ENCODE assay signal across 12 cellular contexts in the genomic region with DNA sequence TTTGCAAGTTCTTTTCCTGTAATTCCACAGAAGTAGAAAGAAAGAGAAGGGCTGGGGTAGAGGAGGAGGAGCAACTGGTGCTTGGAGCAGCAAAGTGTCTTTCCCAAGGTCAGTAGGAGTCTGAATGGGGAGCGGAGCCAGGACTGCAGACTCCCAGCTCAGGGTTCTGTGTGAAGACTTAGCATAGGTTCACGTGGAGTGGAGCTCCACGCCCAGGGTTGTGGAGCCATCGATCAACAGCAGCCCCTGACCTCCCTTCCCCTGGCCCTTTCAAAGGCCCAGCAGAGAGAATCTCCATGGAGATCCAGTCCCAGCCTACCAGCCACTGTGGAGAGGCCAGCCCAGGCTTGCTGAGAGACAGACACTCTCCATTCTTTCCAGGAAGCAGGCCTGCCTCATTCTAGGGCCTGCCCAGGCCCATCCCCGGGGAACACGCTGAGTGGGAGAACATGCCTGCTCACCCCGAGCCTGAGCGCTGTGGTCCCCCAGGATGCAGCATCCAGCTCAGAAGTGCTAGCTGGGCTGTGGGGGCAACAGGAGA.
DNase-seq lines count a peak whose midpoint lies in the region; ATAC-seq and TF ChIP-seq lines count a peak whose summit lies in the region.
"Had no signal": no experiment of that assay in that cellular context is flagged by ENCODE, and none has a peak within 500 bp of the region (broad histone marks: within the 10 kb centered on the region; RNA-seq: fewer than 3 reads in every experiment).

No MANE protein-coding gene starts in this region.

- H3K27me3 ChIP-seq in fibroblast of lung (ENCODE audit: control insufficient read depth, insufficient read depth, low read length) (no peaks in the 10 kb centered on the region), H7 (ENCODE audit: control insufficient read depth, insufficient read depth, low read length) (no peaks in the 10 kb centered on the region)
- H3K27me3 ChIP-seq: stomach had no signal

- H3K4me3 ChIP-seq in fibroblast of lung (replicated peaks in 1 of 4; ENCODE audit: control extremely low read depth in 1 of 4, insufficient read depth in 1 of 4, low read depth in 3 of 4, low read length in 4 of 4) (no peak overlapping the region), H7 (ENCODE audit: insufficient read depth, low read depth, low read length) (no peak overlapping the region)
- H3K4me3 ChIP-seq: PC-9, stomach had no signal

- no peaks in the 10 kb centered on the region for H4K20me1 ChIP-seq in fibroblast of lung (ENCODE audit: control insufficient read depth, extremely low read depth, insufficient read depth, low read length)

- peak overlapping the region; percentile 33 for H3K27ac ChIP-seq in fibroblast of lung (ENCODE audit: insufficient read depth, low read length)
- H3K27ac ChIP-seq: PC-9 had no signal

- H3K79me2 ChIP-seq in fibroblast of lung (ENCODE audit: control insufficient read depth, insufficient read depth, low read length) = peaks cover 45% of the 10 kb centered on the region

- DNase-seq in COR-L47 (lab: John Stamatoyannopoulos, UW) (peak; percentile 43), NCI-H345 treated with DMSO at 0.1 percent for 48 hours (lab: John Stamatoyannopoulos, UW; ENCODE audit: unreplicated experiment) (peak; percentile 29), fibroblast of lung (ENCODE audit: low read depth in 2 of 2) (peak in 1 of 2 donors; percentile 35), omental fat pad (ENCODE audit: low spot score) (no peak), putamen (ENCODE audit: low spot score) (no peak), DMS53 (lab: John Stamatoyannopoulos, UW) (no peak), AG08395 (ENCODE audit: low spot score) (no peak), H7 (no peak)
- DNase-seq: activated CD4-positive, alpha-beta T cell treated with anti-CD3 and anti-CD28 coated beads for 1 hour; CD4-positive, CD25-positive, alpha-beta regulatory T cell; stomach had no signal

- peaks cover 66% of the 10 kb centered on the region for H3K4me1 ChIP-seq in fibroblast of lung (ENCODE audit: control insufficient read depth, extremely low read depth, insufficient read depth, low read length)

- no peaks in the 10 kb centered on the region for H3K9me3 ChIP-seq in fibroblast of lung (ENCODE audit: control insufficient read depth, insufficient read depth, low read depth, low read length)
- H3K9me3 ChIP-seq: stomach had no signal

- no peak overlapping the region for H3K4me2 ChIP-seq in fibroblast of lung (ENCODE audit: extremely low read depth, insufficient read depth, low read length)
- H3K4me2 ChIP-seq: PC-9 had no signal

- ATAC-seq in omental fat pad (ENCODE audit: low FRiP score) = peak; percentile 55

- TF ChIP-seq CTCF in fibroblast of lung (conservative IDR thresholded peaks at IDR 0.05 in 1 of 2, IDR thresholded peaks at IDR 0.05 in 1 of 2; ENCODE audit: low read depth in 1 of 2, low read length in 2 of 2) = no peak
- TF ChIP-seq CTCF in omental fat pad (IDR thresholded peaks at IDR 0.05) = no peak

- no peak overlapping the region for H2AFZ ChIP-seq in fibroblast of lung (ENCODE audit: low read length)
- H2AFZ ChIP-seq: PC-9 had no signal

- no peak overlapping the region for H3K9ac ChIP-seq in fibroblast of lung (ENCODE audit: insufficient read depth, low read length)

- H3K36me3 ChIP-seq in fibroblast of lung (ENCODE audit: control insufficient read depth, insufficient read depth, low read length) = peaks cover 1% of the 10 kb centered on the region
- no peaks in the 10 kb centered on the region for H3K36me3 ChIP-seq in H7 (replicated peaks; ENCODE audit: control insufficient read depth, insufficient read depth, low read length)
- H3K36me3 ChIP-seq: stomach had no signal

Comparison
In these comparisons a context has a peak if more than half of its experiments do, and no peak if none do; other contexts are left out.
1. DNase-seq: peak in COR-L47 (single experiment) and NCI-H345 treated with DMSO at 0.1 percent for 48 hours (single experiment); none in omental fat pad (single experiment), putamen (single experiment), DMS53 (single experiment), AG08395 (single experiment) and H7 (single experiment).